17 cellular contexts compared by ENCODE assay signal in genomic region chr11:70343631-70344030, GRCh38. TPM values are rescaled to one million over a fixed set of nuclear protein-coding genes. Genes with fewer than 3 reads are reported as not detected.
A peak's percentile ranks its signal among the peaks of the same experiment; 100 is the strongest.
DNase-seq lines count a peak whose midpoint lies in the region; ATAC-seq, FAIRE-seq and TF ChIP-seq lines count a peak whose summit lies in the region.
"Had no signal": no experiment of that assay in that cellular context is flagged by ENCODE, and none has a peak within 500 bp of the region (broad histone marks: within the 10 kb centered on the region; RNA-seq: fewer than 3 reads in every experiment).

No MANE protein-coding gene starts in this region.

- POLR2A ChIA-PET in GM10248 (lab: Yijun Ruan, JAX), result no interaction called here

- intact Hi-C loops in left ventricle myocardium superior (cut with micrococcal nuclease), result no loop called here

- no peak for TF ChIP-seq POLR2A in GM12891 (IDR thresholded peaks at IDR 0.05; ENCODE audit: low read depth, low read length)

- ATAC-seq in left ventricle myocardium superior (peak; percentile 68), HG03097 (IDR thresholded peaks at IDR 0.05; ENCODE audit: low FRiP score, unreplicated experiment) (no peak)

- peak; percentile 13 for DNase-seq in activated CD8-positive, alpha-beta memory T cell treated with anti-CD3 and anti-CD28 coated beads, Interleukin-2, amount 50 U/mL, for 48 hours
- DNase-seq in activated CD8-positive, alpha-beta memory T cell treated with anti-CD3 and anti-CD28 coated beads for 24 hours, result no peak
- DNase-seq in GM12891 (ENCODE audit: insufficient read length, low spot score), result no peak
- DNase-seq in left ventricle myocardium superior, result peak; percentile 42
- peak; percentile 20 for DNase-seq in renal cortical epithelial cell (ENCODE audit: low read depth)
- no peak for DNase-seq in dermis blood vessel endothelial cell
- no peak for DNase-seq in GM10248 (ENCODE audit: extremely low spot score)
- DNase-seq: BE2C; CD4-positive, CD25-positive, alpha-beta regulatory T cell; COR-L47; H7; Karpas-422; NCI-H1436; NCI-H2029 treated with DMSO at 0.1 percent for 48 hours; NCI-H524; SIG-M5 had no signal

- peak; percentile 75 for FAIRE-seq in GM12891 (lab: Jason Lieb, UNC)

- no peak for TF ChIP-seq CTCF in GM10248 (IDR thresholded peaks at IDR 0.05; ENCODE audit: control extremely low read depth, extremely low read depth, low read depth, missing control alignments)

- CTCF ChIA-PET in GM10248 (lab: Yijun Ruan, JAX), result interaction anchor here (0.9 to 1.1 kb wide), 2 partner anchors 12 to 18 kb away, joined by 3 read pairs; no protein-coding TSS in a partner anchor

TF ChIP-seq in GM12891, 5 proteins besides CTCF, POLR2A, EP300 and RAD21:
- TF ChIP-seq POLR2AphosphoS5 (IDR thresholded peaks at IDR 0.05; ENCODE audit: low read depth, low read length), result no peak
- no peak for TF ChIP-seq POU2F2 (IDR thresholded peaks at IDR 0.05; ENCODE audit: low read depth, low read length)
- TF ChIP-seq SPI1 (IDR thresholded peaks at IDR 0.05; ENCODE audit: low read depth, low read length), result no peak
- no peak for TF ChIP-seq TAF1 (IDR thresholded peaks at IDR 0.05; ENCODE audit: low read depth, low read length)

RNA-seq across cellular contexts. Expression of gene CTTN, which starts 54.7 kb away (rescaled TPM):
- 27.9 TPM for polyA plus RNA-seq in GM12891 (2012; ENCODE audit: low read depth, missing spikeins)
- total RNA-seq in left ventricle myocardium superior (169 TPM), renal cortical epithelial cell (254 and 450 TPM in 2 replicates), dermis blood vessel endothelial cell (369 and 441 TPM in 2 replicates)

Comparison
In these comparisons a context has a peak if more than half of its experiments do, and no peak if none do; other contexts are left out.
1. DNase-seq: peak in activated CD8-positive, alpha-beta memory T cell treated with anti-CD3 and anti-CD28 coated beads, Interleukin-2, amount 50 U/mL, for 48 hours (single experiment), left ventricle myocardium superior (single experiment) and renal cortical epithelial cell (single experiment); none in activated CD8-positive, alpha-beta memory T cell treated with anti-CD3 and anti-CD28 coated beads for 24 hours (single experiment), GM12891 (single experiment), dermis blood vessel endothelial cell (single experiment) and GM10248 (single experiment).